ENCODE assay signal across 23 cellular contexts in the genomic region with DNA sequence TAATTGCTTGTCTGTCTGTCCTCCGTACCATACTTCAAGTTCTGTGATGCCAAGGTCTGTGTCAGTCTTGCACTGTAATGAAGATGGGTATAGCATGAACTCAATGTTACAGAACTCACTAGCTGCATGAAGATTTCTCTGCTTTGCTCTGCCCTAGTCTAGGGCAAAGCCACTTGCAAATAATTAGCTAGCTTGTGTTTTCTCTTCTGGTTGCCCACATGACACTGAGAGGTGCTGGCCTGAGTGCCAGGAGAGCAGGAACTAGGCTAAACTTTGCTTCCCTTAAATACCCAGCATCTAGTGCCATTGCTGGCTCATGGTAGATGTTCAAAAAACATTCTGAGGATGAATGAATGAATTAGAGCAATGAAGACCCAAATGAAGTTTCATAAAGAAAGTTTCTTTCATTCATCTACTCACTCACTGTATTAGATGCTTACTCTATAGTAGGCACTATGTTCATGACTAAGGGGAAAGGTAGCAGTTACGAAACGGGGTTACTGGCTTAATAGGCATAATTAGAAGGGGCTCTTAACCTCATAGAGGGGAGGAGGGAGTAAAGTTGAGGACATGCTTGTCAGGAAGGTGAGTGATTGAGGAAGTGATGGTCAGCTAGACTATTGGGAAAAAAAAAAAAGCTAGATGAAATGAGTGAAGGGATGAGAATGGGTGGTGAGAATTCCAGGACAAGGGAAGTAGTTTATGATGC. TPM values are rescaled to one million over a fixed set of nuclear protein-coding genes. Genes with fewer than 3 reads are reported as not detected.
DNase-seq lines count a peak whose midpoint lies in the region; ATAC-seq and TF ChIP-seq lines count a peak whose summit lies in the region.
"Had no signal": no experiment of that assay in that cellular context is flagged by ENCODE, and none has a peak within 500 bp of the region (broad histone marks: within the 10 kb centered on the region; RNA-seq: fewer than 3 reads in every experiment).

No MANE protein-coding gene starts in this region.

- peak overlapping the region; percentile 12 for H3K27ac Mint-ChIP-seq in T-helper 1 cell treated with Interleukin-12 subunit alpha and Interleukin-12 subunit beta and Interleukin-4 antibody, amounts not matched to agents 30 μg/mL and 1 μg/mL, for 36 hours
- peak overlapping the region; percentile 4 for H3K27ac Mint-ChIP-seq in activated T-helper 17 cell treated with anti-CD3 and anti-CD28 coated beads, Interleukin-2, amount 50 U/mL, for 72 hours
- H3K27ac Mint-ChIP-seq in nephron progenitor cell (no peak overlapping the region), endodermal cell (no peak overlapping the region)
- H3K27ac Mint-ChIP-seq: T-cell had no signal

- DNase-seq in T-helper 1 cell (no peak), nephron progenitor cell (no peak), NCI-H1417 (lab: John Stamatoyannopoulos, UW) (no peak), endodermal cell (no peak), OCI-LY7 (ENCODE audit: low spot score) (no peak)
- DNase-seq: DMS79, H9, KG1, NCI-H1048, NCI-H2081 treated with DMSO at 0.1 percent for 48 hours, NCI-H510A, posterior cingulate gyrus, Right ventricle myocardium superior, T-cell had no signal

- H3K4me1 Mint-ChIP-seq in T-helper 1 cell treated with Interleukin-12 subunit alpha and Interleukin-12 subunit beta and Interleukin-4 antibody, amounts not matched to agents 30 μg/mL and 1 μg/mL, for 36 hours (ENCODE audit: low read depth): peaks cover 32% of the 10 kb centered on the region
- peaks cover 23% of the 10 kb centered on the region for H3K4me1 Mint-ChIP-seq in activated T-helper 17 cell treated with anti-CD3 and anti-CD28 coated beads, Interleukin-2, amount 50 U/mL, for 72 hours
- H3K4me1 Mint-ChIP-seq in nephron progenitor cell (peaks cover 53% of the 10 kb centered on the region), endodermal cell (peaks cover 9% of the 10 kb centered on the region)

- CTCF ChIA-PET in OCI-LY7 (lab: Charles Lee; ENCODE audit: unreplicated experiment): interaction anchor here (0.6 kb wide), 1 partner anchor 179 kb away, joined by 4 read pairs; no protein-coding TSS in a partner anchor

- POLR2A ChIA-PET in OCI-LY7 (lab: Charles Lee): interaction anchor here (0.6 to 2.1 kb wide), 8 partner anchors 8 to 144 kb away, joined by 3 to 10 read pairs (median 3); no protein-coding TSS in a partner anchor

- H3K27me3 Mint-ChIP-seq in T-helper 1 cell treated with Interleukin-12 subunit alpha and Interleukin-12 subunit beta and Interleukin-4 antibody, amounts not matched to agents 30 μg/mL and 1 μg/mL, for 36 hours (ENCODE audit: low read depth): no peaks in the 10 kb centered on the region
- no peaks in the 10 kb centered on the region for H3K27me3 Mint-ChIP-seq in activated T-helper 17 cell treated with anti-CD3 and anti-CD28 coated beads, Interleukin-2, amount 50 U/mL, for 72 hours
- peaks cover 8% of the 10 kb centered on the region for H3K27me3 Mint-ChIP-seq in nephron progenitor cell (ENCODE audit: low read depth, poor library complexity)
- H3K27me3 Mint-ChIP-seq in endodermal cell (ENCODE audit: insufficient read depth): peaks cover 39% of the 10 kb centered on the region
- H3K27me3 Mint-ChIP-seq: T-cell had no signal

- no peaks in the 10 kb centered on the region for H3K9me2 ChIP-seq in OCI-LY7 (ENCODE audit: insufficient read depth, low read length)

- peaks cover 11% of the 10 kb centered on the region for H3K27me3 ChIP-seq in endodermal cell (ENCODE audit: control insufficient read depth, insufficient read depth, low read length, poor library complexity, severe bottlenecking)

- peaks cover 4% of the 10 kb centered on the region for H3K36me3 Mint-ChIP-seq in T-helper 1 cell treated with Interleukin-12 subunit alpha and Interleukin-12 subunit beta and Interleukin-4 antibody, amounts not matched to agents 30 μg/mL and 1 μg/mL, for 36 hours (ENCODE audit: low read depth)
- no peaks in the 10 kb centered on the region for H3K36me3 Mint-ChIP-seq in activated T-helper 17 cell treated with anti-CD3 and anti-CD28 coated beads, Interleukin-2, amount 50 U/mL, for 72 hours (ENCODE audit: low read depth)
- no peaks in the 10 kb centered on the region for H3K36me3 Mint-ChIP-seq in nephron progenitor cell (ENCODE audit: low read depth)
- H3K36me3 Mint-ChIP-seq in endodermal cell (ENCODE audit: low read depth): no peaks in the 10 kb centered on the region
- H3K36me3 Mint-ChIP-seq: natural killer cell treated with Interleukin-12 subunit alpha and Interleukin-12 subunit beta and Interleukin-15 and Interleukin-18, amount 100 ng/mL, for 72 hours; T-cell had no signal

- 80 to 90% methylated on average over 1 to 3 of the region's 3 CpGs for WGBS in endodermal cell (ENCODE audit: insufficient coverage in 1 of 2, insufficient read length in 1 of 2), 2 experiments

- no peak overlapping the region for H3K4me3 Mint-ChIP-seq in T-helper 1 cell treated with Interleukin-12 subunit alpha and Interleukin-12 subunit beta and Interleukin-4 antibody, amounts not matched to agents 30 μg/mL and 1 μg/mL, for 36 hours
- H3K4me3 Mint-ChIP-seq in activated T-helper 17 cell treated with anti-CD3 and anti-CD28 coated beads, Interleukin-2, amount 50 U/mL, for 72 hours: peak overlapping the region; percentile 30
- H3K4me3 Mint-ChIP-seq in nephron progenitor cell (peak overlapping the region; percentile 5), endodermal cell (no peak overlapping the region)
- H3K4me3 Mint-ChIP-seq: H9; natural killer cell treated with Interleukin-12 subunit alpha and Interleukin-12 subunit beta and Interleukin-15 and Interleukin-18, amount 100 ng/mL, for 72 hours; T-cell had no signal

- no peak overlapping the region for H3K4me2 ChIP-seq in OCI-LY7 (ENCODE audit: low read length)

- no peaks in the 10 kb centered on the region for H3K36me3 ChIP-seq in endodermal cell (ENCODE audit: control insufficient read depth, insufficient read depth, low read length)
- no peaks in the 10 kb centered on the region for H3K36me3 ChIP-seq in OCI-LY7 (ENCODE audit: insufficient read depth, low read length)
- H3K36me3 ChIP-seq: WERI-Rb-1 had no signal

- H3K27ac ChIP-seq in endodermal cell (ENCODE audit: low read depth, low read length): no peak overlapping the region
- H3K27ac ChIP-seq in OCI-LY7 (ENCODE audit: low read depth, low read length, poor library complexity, severe bottlenecking): no peak overlapping the region
- H3K27ac ChIP-seq: WERI-Rb-1 had no signal

- H3K9ac ChIP-seq in endodermal cell (ENCODE audit: extremely low read depth, low read length, poor library complexity, severe bottlenecking): no peak overlapping the region

- no peaks in the 10 kb centered on the region for H3K9me3 Mint-ChIP-seq in T-helper 1 cell treated with Interleukin-12 subunit alpha and Interleukin-12 subunit beta and Interleukin-4 antibody, amounts not matched to agents 30 μg/mL and 1 μg/mL, for 36 hours
- no peaks in the 10 kb centered on the region for H3K9me3 Mint-ChIP-seq in activated T-helper 17 cell treated with anti-CD3 and anti-CD28 coated beads, Interleukin-2, amount 50 U/mL, for 72 hours
- H3K9me3 Mint-ChIP-seq in nephron progenitor cell: no peaks in the 10 kb centered on the region
- no peaks in the 10 kb centered on the region for H3K9me3 Mint-ChIP-seq in endodermal cell
- H3K9me3 Mint-ChIP-seq: H9, T-cell had no signal

- H3K4me3 ChIP-seq in endodermal cell (ENCODE audit: low read length): no peak overlapping the region
- H3K4me3 ChIP-seq in OCI-LY7 (ENCODE audit: low read depth, low read length, poor library complexity, severe bottlenecking): no peak overlapping the region

- H2AFZ ChIP-seq in OCI-LY7 (ENCODE audit: low read length): no peak overlapping the region

- ATAC-seq in GM19025 (IDR thresholded peaks at IDR 0.05; ENCODE audit: low read depth, unreplicated experiment): peak; percentile 14
- ATAC-seq in activated T-helper 17 cell treated with anti-CD3 and anti-CD28 coated beads, Interleukin-2, amount 50 U/mL, for 72 hours (replicated peaks): no peak
- ATAC-seq: T-cell had no signal

- H3K4me1 ChIP-seq in endodermal cell (ENCODE audit: control insufficient read depth, insufficient read depth, low read length) (no peaks in the 10 kb centered on the region), OCI-LY7 (ENCODE audit: insufficient read depth, low read length, poor library complexity, severe bottlenecking) (peaks cover 10% of the 10 kb centered on the region)

- TF ChIP-seq CTCF in nephron progenitor cell (IDR thresholded peaks at IDR 0.05) (no peak), endodermal cell (conservative IDR thresholded peaks at IDR 0.05) (no peak), OCI-LY7 (conservative IDR thresholded peaks at IDR 0.05; ENCODE audit: low read length) (no peak)

- H3K79me2 ChIP-seq in OCI-LY7 (ENCODE audit: insufficient read depth, low read depth, low read length): peaks cover under 1% of the 10 kb centered on the region; the same call in 1 of the 2 replicates

- BruUV-seq in OCI-LY7 (replicated peaks; lab: Mats Ljungman, UMichigan): no TSS peak

- no peaks in the 10 kb centered on the region for H4K20me1 ChIP-seq in OCI-LY7 (ENCODE audit: insufficient read depth, low read length)

- no peaks in the 10 kb centered on the region for H3K9me3 ChIP-seq in endodermal cell (ENCODE audit: control insufficient read depth, low read length)
- no peaks in the 10 kb centered on the region for H3K9me3 ChIP-seq in OCI-LY7 (ENCODE audit: low read length)

- intact Hi-C loops in OCI-LY7 (cut with micrococcal nuclease; ENCODE audit: unreplicated experiment): no loop called here

RNA-seq across cellular contexts. Expression of a gene that starts 4.4 kb away (rescaled TPM):
- 1 to 10 TPM; 6.7 to 8.0 TPM for total RNA-seq in activated T-helper 17 cell treated with anti-CD3 and anti-CD28 coated beads, Interleukin-2, amount 50 U/mL, for 72 hours
- total RNA-seq in endodermal cell (1 to 10 TPM; 1.9 to 2.7 TPM), OCI-LY7 (2022) (21.4 and 22.5 TPM in 2 replicates)
- polyA plus RNA-seq in endodermal cell (2013, experiment 1 of 2): 2.4 TPM
- polyA plus RNA-seq in endodermal cell (2013, experiment 2 of 2): 2.3 TPM
- 18.5 and 20.4 TPM in 2 replicates for total RNA-seq in OCI-LY7 (2014; rRNA removed; shearing (Covaris generic))

RNA-seq across cellular contexts. Expression of a gene that starts 18.6 kb away (rescaled TPM):
- 10 to 100 TPM; 25.5 to 32.1 TPM for total RNA-seq in activated T-helper 17 cell treated with anti-CD3 and anti-CD28 coated beads, Interleukin-2, amount 50 U/mL, for 72 hours
- total RNA-seq in endodermal cell (10 to 100 TPM; 16.3 to 20.1 TPM), OCI-LY7 (2022) (36.6 and 42.1 TPM in 2 replicates)
- polyA plus RNA-seq in endodermal cell (2013, experiment 1 of 2): 24.9 TPM
- 25.9 TPM for polyA plus RNA-seq in endodermal cell (2013, experiment 2 of 2)
- total RNA-seq in OCI-LY7 (2014; rRNA removed; shearing (Covaris generic)): 12.8 and 13.1 TPM in 2 replicates

RNA-seq across cellular contexts. Expression of a gene that starts 36.0 kb away (rescaled TPM):
- not detected for total RNA-seq in activated T-helper 17 cell treated with anti-CD3 and anti-CD28 coated beads, Interleukin-2, amount 50 U/mL, for 72 hours
- not detected for total RNA-seq in endodermal cell
- not detected for polyA plus RNA-seq in endodermal cell (2013, experiment 1 of 2)
- polyA plus RNA-seq in endodermal cell (2013, experiment 2 of 2): not detected
- not detected in 2 replicates for total RNA-seq in OCI-LY7 (2014; rRNA removed; shearing (Covaris generic))
- total RNA-seq in OCI-LY7 (2022): not detected in 2 replicates
- total RNA-seq: A172; activated CD8-positive, alpha-beta memory T cell treated with anti-CD3 and anti-CD28 coated beads for 36 hours; H9; mesenteric fat pad; natural killer cell treated with Interleukin-12 subunit alpha and Interleukin-12 subunit beta and Interleukin-15 and Interleukin-18, amount 100 ng/mL, for 72 hours; Right ventricle myocardium superior; T-cell had no signal
- polyA plus RNA-seq: thymus had no signal

Comparison
In these comparisons a context has a peak if more than half of its experiments do, and no peak if none do; other contexts are left out.
1. H3K27ac Mint-ChIP-seq: peak in T-helper 1 cell treated with Interleukin-12 subunit alpha and Interleukin-12 subunit beta and Interleukin-4 antibody, amounts not matched to agents 30 μg/mL and 1 μg/mL, for 36 hours (single experiment) and activated T-helper 17 cell treated with anti-CD3 and anti-CD28 coated beads, Interleukin-2, amount 50 U/mL, for 72 hours (single experiment); none in nephron progenitor cell (single experiment) and endodermal cell (single experiment).
2. H3K4me3 Mint-ChIP-seq: peak in activated T-helper 17 cell treated with anti-CD3 and anti-CD28 coated beads, Interleukin-2, amount 50 U/mL, for 72 hours (single experiment) and nephron progenitor cell (single experiment); none in T-helper 1 cell treated with Interleukin-12 subunit alpha and Interleukin-12 subunit beta and Interleukin-4 antibody, amounts not matched to agents 30 μg/mL and 1 μg/mL, for 36 hours (single experiment) and endodermal cell (single experiment).